In the genomic region with DNA sequence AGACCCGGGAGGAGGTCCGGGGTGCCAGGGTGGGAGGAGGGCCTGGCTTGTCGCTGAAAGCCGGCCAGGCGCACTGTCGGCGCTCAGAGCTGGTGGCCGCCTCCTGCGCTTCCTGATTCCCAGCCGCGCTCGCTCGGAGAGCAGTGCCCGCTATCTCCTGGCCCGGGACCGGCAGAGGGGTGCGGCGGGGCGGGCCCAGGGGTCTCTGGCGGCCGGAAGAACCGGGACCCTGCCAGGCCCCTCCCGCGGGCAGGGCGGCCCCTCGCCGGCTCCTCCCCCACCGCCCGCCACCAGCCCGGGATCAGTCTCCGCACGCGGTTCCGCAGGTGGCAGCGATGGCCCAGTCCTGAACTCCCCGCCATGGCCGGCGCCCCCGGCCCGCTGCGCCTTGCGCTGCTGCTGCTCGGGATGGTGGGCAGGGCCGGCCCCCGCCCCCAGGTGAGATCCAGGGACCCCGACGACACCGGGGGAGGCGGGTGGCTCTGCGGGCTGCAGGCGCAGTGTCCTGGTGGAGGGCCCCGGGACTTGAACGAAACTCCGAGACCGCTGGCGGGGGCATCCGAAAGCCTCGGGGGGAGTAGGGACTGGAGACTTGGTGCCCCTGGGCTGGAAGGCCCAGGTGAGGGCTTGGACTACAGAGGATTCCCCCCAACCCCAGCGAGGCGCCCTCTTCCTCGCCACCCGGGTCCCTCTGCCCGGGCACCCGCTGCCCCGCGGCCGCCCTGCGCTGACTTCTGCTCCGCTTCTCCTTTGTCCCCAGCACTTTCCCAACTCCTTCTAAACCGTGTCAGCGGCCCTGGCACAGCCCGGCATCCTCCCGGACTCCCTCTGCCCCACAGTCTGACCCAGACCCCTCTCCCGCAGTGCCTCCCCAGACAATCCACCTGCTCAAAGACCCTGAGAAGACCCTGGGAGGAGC, we compare ENCODE assay signal across 9 cellular contexts. TPM values are rescaled to one million over a fixed set of nuclear protein-coding genes. Genes with fewer than 3 reads are reported as not detected.
DNase-seq lines count a peak whose midpoint lies in the region; ATAC-seq and TF ChIP-seq lines count a peak whose summit lies in the region.
"Had no signal": no experiment of that assay in that cellular context is flagged by ENCODE, and none has a peak within 500 bp of the region (broad histone marks: within the 10 kb centered on the region; RNA-seq: fewer than 3 reads in every experiment).

A gene (plus strand): TSS at position 301 of the 919 bp plus-strand sequence. CDS start 60 bp downstream, at position 361.

- ATAC-seq in memory B cell (ENCODE audit: low read depth), result no peak
- peak; percentile 35 for ATAC-seq in upper lobe of right lung

- H3K36me3 Mint-ChIP-seq in MCF 10A (ENCODE audit: insufficient read depth, unreplicated experiment) (peaks cover 4% of the 10 kb centered on the region), memory B cell (no peaks in the 10 kb centered on the region)

- H3K27ac Mint-ChIP-seq in MCF 10A (ENCODE audit: low read depth, unreplicated experiment), result no peak within 1 kb of the TSS
- H3K27ac Mint-ChIP-seq in memory B cell, result no peak within 1 kb of the TSS

- no peaks in the 10 kb centered on the region for H3K9me3 ChIP-seq in breast epithelium
- H3K9me3 ChIP-seq in upper lobe of right lung, result no peaks in the 10 kb centered on the region

- H3K4me1 Mint-ChIP-seq in MCF 10A (ENCODE audit: insufficient read depth, unreplicated experiment) (peaks cover 16% of the 10 kb centered on the region), memory B cell (peaks cover 5% of the 10 kb centered on the region)

- H3K4me1 ChIP-seq in breast epithelium (no peaks in the 10 kb centered on the region), upper lobe of right lung (peaks cover 6% of the 10 kb centered on the region)

- DNase-seq in breast epithelium (ENCODE audit: low spot score in 2 of 2), result no peak
- no peak for DNase-seq in MCF 10A (ENCODE audit: unreplicated experiment)
- no peak for DNase-seq in dorsolateral prefrontal cortex
- no peak for DNase-seq in memory B cell (ENCODE audit: low spot score in 2 of 2)
- DNase-seq in upper lobe of right lung, result no peak
- no peak for DNase-seq in HPDE6-E6E7 (ENCODE audit: extremely low spot score)
- DNase-seq in DMS79 (lab: John Stamatoyannopoulos, UW), result no peak
- no peak for DNase-seq in GDM1 (lab: John Stamatoyannopoulos, UW)
- DNase-seq: SIG-M5 had no signal

- CTCF ChIA-PET in MCF 10A (lab: Yijun Ruan, JAX), result no interaction called here

- no TSS peak for BruUV-seq in MCF 10A (replicated peaks; lab: Mats Ljungman, UMichigan)

- H3K36me3 ChIP-seq in breast epithelium, result no peaks in the 10 kb centered on the region
- no peaks in the 10 kb centered on the region for H3K36me3 ChIP-seq in upper lobe of right lung

- POLR2A ChIA-PET in MCF 10A (lab: Yijun Ruan, JAX), result interaction anchor here (0.6 to 0.7 kb wide), 2 partner anchors 10 to 965 kb away, joined by 3 read pairs; no protein-coding TSS in a partner anchor

- intact Hi-C loops in breast epithelium (cut with DNase I; ENCODE audit: low total_unique reads), result no loop called here
- intact Hi-C loops in MCF 10A (cut with micrococcal nuclease), result no loop called here
- intact Hi-C loops in dorsolateral prefrontal cortex (cut with DNase I), result no loop called here
- intact Hi-C loops in upper lobe of right lung (cut with DNase I), result no loop called here

- TF ChIP-seq CTCF in breast epithelium (IDR thresholded peaks at IDR 0.05), result no peak
- TF ChIP-seq CTCF in MCF 10A (IDR thresholded peaks at IDR 0.05; ENCODE audit: unreplicated experiment), result no peak
- no peak for TF ChIP-seq CTCF in dorsolateral prefrontal cortex (IDR thresholded peaks at IDR 0.05 in 54 of 56, conservative IDR thresholded peaks at IDR 0.05 in 2 of 56; ENCODE audit: low read depth in 1 of 56, partially characterized antibody in 56 of 56)
- TF ChIP-seq CTCF in upper lobe of right lung (IDR thresholded peaks at IDR 0.05), result no peak

- no peak for TF ChIP-seq POLR2A in breast epithelium (IDR thresholded peaks at IDR 0.05)

- H3K27me3 Mint-ChIP-seq in MCF 10A (ENCODE audit: insufficient read depth, unreplicated experiment) (peaks cover 14% of the 10 kb centered on the region), memory B cell (peaks cover 25% of the 10 kb centered on the region)

- H3K4me3 ChIP-seq in breast epithelium (peak within 1 kb of the TSS; percentile 23 to 63 (median 50)), dorsolateral prefrontal cortex (peak within 1 kb of the TSS in 56 of 59 donors; percentile 11 to 62 (median 41)), upper lobe of right lung (peak within 1 kb of the TSS; percentile 36)

- no peak within 1 kb of the TSS for H3K4me3 Mint-ChIP-seq in MCF 10A (ENCODE audit: unreplicated experiment)
- peak within 1 kb of the TSS; percentile 70 for H3K4me3 Mint-ChIP-seq in memory B cell

- H3K27ac ChIP-seq in breast epithelium, result no peak within 1 kb of the TSS
- no peak within 1 kb of the TSS for H3K27ac ChIP-seq in dorsolateral prefrontal cortex
- no peak within 1 kb of the TSS for H3K27ac ChIP-seq in upper lobe of right lung

- H3K9me3 Mint-ChIP-seq in MCF 10A (ENCODE audit: unreplicated experiment), result no peaks in the 10 kb centered on the region
- H3K9me3 Mint-ChIP-seq in memory B cell, result no peaks in the 10 kb centered on the region

- peaks cover 0 to 21% of the 10 kb centered on the region in 2 donors for H3K27me3 ChIP-seq in breast epithelium
- peaks cover 0 to 55% (median 33%) of the 10 kb centered on the region in 45 donors for H3K27me3 ChIP-seq in dorsolateral prefrontal cortex
- H3K27me3 ChIP-seq in upper lobe of right lung, result peaks cover 40% of the 10 kb centered on the region

RNA-seq across cellular contexts. Expression of the gene that starts here (rescaled TPM):
- total RNA-seq in breast epithelium (under 1 TPM in 2 of 3 donors, not detected in 1; 0.33 to 0.73 TPM), MCF 10A (2022) (not detected in 2 replicates), dorsolateral prefrontal cortex (1 to 10 TPM in 5 of 120 experiments, under 1 TPM in 90, not detected in 25; 0.14 to 2.8 (median 0.34) TPM), upper lobe of right lung (not detected)

Comparison
In these comparisons a context has a peak if more than half of its experiments do, and no peak if none do; other contexts are left out.
1. Peak in ATAC-seq and H3K4me3 ChIP-seq in upper lobe of right lung; RNA of the gene not detected or under 1 TPM.